Comparison of ENCODE assay signal across 14 cellular contexts in the genomic region with DNA sequence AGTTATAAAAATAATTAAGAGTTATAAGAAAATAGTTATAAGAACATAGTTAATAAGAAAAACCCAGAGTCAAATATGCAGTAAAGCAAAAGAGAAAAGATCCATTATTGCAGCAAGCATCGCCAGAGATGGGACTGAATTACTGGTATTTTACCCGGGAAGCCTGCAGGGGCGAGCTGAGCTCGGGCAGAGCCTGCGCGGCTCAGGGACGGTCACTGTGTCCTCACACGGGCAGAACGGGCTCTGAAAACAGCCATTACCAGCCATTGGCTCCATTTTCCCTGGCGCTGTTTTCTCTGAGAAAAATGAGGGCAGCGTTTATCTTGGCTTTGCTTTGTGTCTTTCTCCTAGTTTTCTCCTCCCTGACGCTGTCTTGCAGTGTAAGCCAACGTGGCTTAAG.
DNase-seq lines count a peak whose midpoint lies in the region; FAIRE-seq and TF ChIP-seq lines count a peak whose summit lies in the region.
"Had no signal": no experiment of that assay in that cellular context is flagged by ENCODE, and none has a peak within 500 bp of the region (broad histone marks: within the 10 kb centered on the region; RNA-seq: fewer than 3 reads in every experiment).

No MANE protein-coding gene starts in this region.

- no peak for FAIRE-seq in GM12891 (lab: Jason Lieb, UNC)

- no peak for TF ChIP-seq POLR2A in GM12891 (IDR thresholded peaks at IDR 0.05; ENCODE audit: low read depth, low read length)

- H4K20me1 ChIP-seq in PC-9 (ENCODE audit: insufficient read depth), result no peaks in the 10 kb centered on the region

- no peak for DNase-seq in PC-9
- DNase-seq in coronary artery (ENCODE audit: low spot score), result no peak
- DNase-seq in medulla oblongata (ENCODE audit: extremely low spot score), result peak; percentile 67
- DNase-seq in superior temporal gyrus (ENCODE audit: extremely low spot score), result peak; percentile 72
- DNase-seq in activated CD4-positive, alpha-beta T cell treated with anti-CD3 and anti-CD28 coated beads for 4 hours, result no peak
- DNase-seq in OCI-M2 (lab: John Stamatoyannopoulos, UW; ENCODE audit: unreplicated experiment), result no peak
- DNase-seq in GM10266 (ENCODE audit: extremely low spot score), result no peak
- DNase-seq in GM12891 (ENCODE audit: insufficient read length, low spot score), result no peak
- DNase-seq: activated naive CD4-positive, alpha-beta T cell; foreskin melanocyte; MM.1S; NCI-H2081 treated with DMSO at 0.1 percent for 48 hours; NK-92 treated with Interleukin-12 subunit alpha and Interleukin-12 subunit beta, amount 100 ng/mL, for 24 hours; thyroid gland had no signal

- no peaks in the 10 kb centered on the region for H3K36me3 ChIP-seq in PC-9 (ENCODE audit: low read depth)
- H3K36me3 ChIP-seq: thyroid gland had no signal

- POLR2A ChIA-PET in PC-9 (lab: Charles Lee; ENCODE audit: unreplicated experiment), result no interaction called here

- peaks cover 14% of the 10 kb centered on the region for H3K4me1 ChIP-seq in PC-9 (replicated peaks; ENCODE audit: insufficient read depth)
- H3K4me1 ChIP-seq: thyroid gland had no signal

- peak overlapping the region; percentile 30 for H3K4me2 ChIP-seq in PC-9

- no peaks in the 10 kb centered on the region for H3K9me2 ChIP-seq in PC-9 (ENCODE audit: insufficient read depth)

- no peaks in the 10 kb centered on the region for H3K79me2 ChIP-seq in PC-9 (ENCODE audit: low read depth)

- H3K4me3 ChIP-seq in PC-9 (no peak overlapping the region), coronary artery (peak overlapping the region; percentile 52)
- H3K4me3 ChIP-seq: thyroid gland had no signal

- H3K27me3 ChIP-seq in PC-9 (ENCODE audit: insufficient read depth, low read depth), result no peaks in the 10 kb centered on the region
- H3K27me3 ChIP-seq: thyroid gland had no signal

- no peak overlapping the region for H3K27ac ChIP-seq in PC-9
- H3K27ac ChIP-seq in coronary artery, result no peak overlapping the region
- H3K27ac ChIP-seq: thyroid gland had no signal

- H2AFZ ChIP-seq in PC-9, result no peak overlapping the region

- peaks cover 4% of the 10 kb centered on the region for H3K9me3 ChIP-seq in PC-9 (ENCODE audit: insufficient read depth, low read depth)
- H3K9me3 ChIP-seq: thyroid gland had no signal

- peaks cover 5% of the 10 kb centered on the region; the same call in 1 of the 2 replicates for H3F3A ChIP-seq in PC-9 (ENCODE audit: insufficient read depth, low read depth)

- CTCF ChIA-PET in PC-9 (lab: Charles Lee), result no interaction called here

- no TSS peak for BruUV-seq in PC-9 (replicated peaks; lab: Mats Ljungman, UMichigan)

- intact Hi-C loops in PC-9 (cut with micrococcal nuclease; ENCODE audit: unreplicated experiment), result no loop called here

- TF ChIP-seq CTCF in PC-9 (conservative IDR thresholded peaks at IDR 0.05) (no peak), coronary artery (IDR thresholded peaks at IDR 0.05) (no peak), GM10266 (IDR thresholded peaks at IDR 0.05; ENCODE audit: control insufficient read depth, insufficient read depth, low read depth, missing control alignments) (no peak)

TF ChIP-seq in GM12891, 5 proteins besides CTCF, POLR2A, EP300 and RAD21:
- TF ChIP-seq POU2F2 (IDR thresholded peaks at IDR 0.05; ENCODE audit: low read depth, low read length), result no peak
- no peak for TF ChIP-seq POLR2AphosphoS5 (IDR thresholded peaks at IDR 0.05; ENCODE audit: low read depth, low read length)
- no peak for TF ChIP-seq SPI1 (IDR thresholded peaks at IDR 0.05; ENCODE audit: low read depth, low read length)
- no peak for TF ChIP-seq PAX5 (IDR thresholded peaks at IDR 0.05; ENCODE audit: insufficient read depth, low read length, severe bottlenecking)
- no peak for TF ChIP-seq TAF1 (IDR thresholded peaks at IDR 0.05; ENCODE audit: low read depth, low read length)
TF ChIP-seq in GM12891: peak in this region for 0.

Comparison
In these comparisons a context has a peak if more than half of its experiments do, and no peak if none do; other contexts are left out.
1. DNase-seq: peak in medulla oblongata (single experiment) and superior temporal gyrus (single experiment); none in PC-9 (0 of 2), coronary artery (single experiment), activated CD4-positive, alpha-beta T cell treated with anti-CD3 and anti-CD28 coated beads for 4 hours (0 of 2), OCI-M2 (single experiment), GM10266 (single experiment) and GM12891 (single experiment).